ENCODE assay signal across 14 cellular contexts in the genomic region with DNA sequence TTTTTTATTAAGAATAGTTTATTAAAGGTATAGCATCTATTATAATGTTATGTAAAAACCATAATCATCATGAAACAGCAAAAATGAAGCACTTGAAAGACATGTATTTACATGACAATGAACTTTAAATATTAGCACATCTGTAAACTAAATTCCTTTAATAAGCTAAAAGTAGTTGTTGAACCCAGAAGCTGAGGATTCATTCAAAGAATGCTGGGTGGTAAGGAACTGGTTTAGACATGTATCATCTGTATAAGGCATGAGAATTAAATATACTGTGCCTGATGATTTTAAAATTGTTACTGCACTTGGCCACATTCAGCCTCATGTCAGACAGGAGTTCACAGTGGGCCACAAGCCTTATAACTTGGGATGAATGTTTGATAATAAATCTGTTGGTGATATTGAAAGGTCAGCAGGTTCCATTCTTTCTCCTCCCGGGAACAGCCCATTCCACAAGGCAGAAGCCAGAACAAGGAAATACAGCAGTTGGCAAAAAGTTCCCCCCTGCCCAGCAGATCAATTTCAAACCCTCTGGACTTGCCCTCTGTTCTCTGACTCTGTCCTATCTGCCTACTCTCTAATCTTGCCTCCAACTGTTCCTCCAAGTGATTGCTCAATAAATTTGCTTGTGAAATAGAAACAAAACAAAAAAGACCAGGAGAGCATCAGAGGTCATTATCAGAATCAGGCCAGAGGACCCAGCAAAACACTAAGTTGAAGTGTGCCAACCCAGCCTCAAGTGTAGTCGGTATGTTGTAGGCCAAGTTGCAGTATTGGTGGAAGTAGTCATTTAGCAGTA. TPM values are rescaled to one million over a fixed set of nuclear protein-coding genes. Genes with fewer than 3 reads are reported as not detected.
DNase-seq lines count a peak whose midpoint lies in the region; ATAC-seq, FAIRE-seq and TF ChIP-seq lines count a peak whose summit lies in the region.
"Had no signal": no experiment of that assay in that cellular context is flagged by ENCODE, and none has a peak within 500 bp of the region (broad histone marks: within the 10 kb centered on the region; RNA-seq: fewer than 3 reads in every experiment).

No MANE protein-coding gene starts in this region.

- H3K27ac ChIP-seq in PC-9 (peak overlapping the region; percentile 24; the same call in 1 of the 2 replicates), pancreas (peak overlapping the region in 1 of 4 donors; percentile 19)
- H3K27ac ChIP-seq: HL-60 had no signal

- peak; percentile 56 to 82 (median 72) for ATAC-seq in pancreas

- no peak for FAIRE-seq in pancreas (lab: Jason Lieb, UNC)

- H4K20me1 ChIP-seq in PC-9 (ENCODE audit: insufficient read depth) = no peaks in the 10 kb centered on the region

- TF ChIP-seq CTCF in PC-9 (conservative IDR thresholded peaks at IDR 0.05) (no peak), fibroblast of the aortic adventitia (IDR thresholded peaks at IDR 0.05; ENCODE audit: insufficient read depth, low read length) (no peak), pancreas (IDR thresholded peaks at IDR 0.05) (no peak)

- whole genome bisulfite sequencing in pancreas, 2 donors = 38 to 45% methylated on average over 2 of the region's 2 CpGs

- no peak overlapping the region for H2AFZ ChIP-seq in PC-9

- H3K4me2 ChIP-seq in PC-9 = 0 out of 2 replicates have a peak overlapping the region, but pooled peaks have one; percentile 7

- no peaks in the 10 kb centered on the region for H3K9me2 ChIP-seq in PC-9 (ENCODE audit: insufficient read depth)

- peaks cover 12% of the 10 kb centered on the region; the same call in 1 of the 2 replicates for H3K4me1 ChIP-seq in PC-9 (replicated peaks; ENCODE audit: insufficient read depth)
- H3K4me1 ChIP-seq in pancreas = peaks cover 10 to 18% (median 11%) of the 10 kb centered on the region in 3 donors

- no TSS peak for BruUV-seq in PC-9 (replicated peaks; lab: Mats Ljungman, UMichigan)

- no peaks in the 10 kb centered on the region for H3K36me3 ChIP-seq in PC-9 (ENCODE audit: low read depth)
- no peaks in the 10 kb centered on the region for H3K36me3 ChIP-seq in pancreas

- POLR2A ChIA-PET in PC-9 (lab: Charles Lee; ENCODE audit: unreplicated experiment) = no interaction called here

- CTCF ChIA-PET in PC-9 (lab: Charles Lee) = interaction anchor here (0.6 kb wide), 1 partner anchor 678 kb away, joined by 7 read pairs; no protein-coding TSS in a partner anchor

- no peaks in the 10 kb centered on the region for H3K79me2 ChIP-seq in PC-9 (ENCODE audit: low read depth)

- H3F3A ChIP-seq in PC-9 (ENCODE audit: insufficient read depth, low read depth) = peaks cover 4% of the 10 kb centered on the region; the same call in 1 of the 2 replicates

- H3K4me3 ChIP-seq in PC-9 (no peak overlapping the region), fibroblast of the aortic adventitia (ENCODE audit: low read depth, low read length) (no peak overlapping the region), pancreas (no peak overlapping the region)
- H3K4me3 ChIP-seq: testis had no signal

- intact Hi-C loops in PC-9 (cut with micrococcal nuclease; ENCODE audit: unreplicated experiment) = no loop called here
- intact Hi-C loops in pancreas (cut with DNase I) = no loop called here

- DNase-seq in CD1c-positive myeloid dendritic cell (ENCODE audit: extremely low spot score) (peak; percentile 15), PC-9 (no peak), fibroblast of the aortic adventitia (ENCODE audit: low read depth) (peak; percentile 60), pancreas (no peak), C1 segment of cervical spinal cord (lab: John Stamatoyannopoulos, UW) (no peak), NCI-H82 treated with DMSO at 0.1 percent for 48 hours (lab: John Stamatoyannopoulos, UW; ENCODE audit: unreplicated experiment) (no peak), NCI-H345 (lab: John Stamatoyannopoulos, UW) (no peak), AG08396 (ENCODE audit: low spot score) (no peak)
- DNase-seq: activated CD4-positive, alpha-beta T cell treated with anti-CD3 and anti-CD28 coated beads, Interleukin-2, amount 50 U/mL, for 4 hours; cerebellar nuclear complex; NCI-H2029 treated with DMSO at 0.1 percent for 48 hours; SHP77 treated with DMSO at 0.1 percent for 48 hours; testis had no signal

- no peaks in the 10 kb centered on the region for H3K9me3 ChIP-seq in PC-9 (ENCODE audit: insufficient read depth, low read depth)
- H3K9me3 ChIP-seq in pancreas = no peaks in the 10 kb centered on the region
- H3K9me3 ChIP-seq: testis had no signal

- no peaks in the 10 kb centered on the region for H3K27me3 ChIP-seq in PC-9 (ENCODE audit: insufficient read depth, low read depth)
- no peaks in the 10 kb centered on the region for H3K27me3 ChIP-seq in pancreas
- H3K27me3 ChIP-seq: testis had no signal

RNA-seq across cellular contexts. Expression of gene TEX264, which starts 49.8 kb away (rescaled TPM):
- total RNA-seq in PC-9 (2021) (44.3 and 53.0 TPM in 2 replicates), fibroblast of the aortic adventitia (ENCODE audit: low replicate concordance) (20.4 and 38.7 TPM in 2 replicates), pancreas (10 to 100 TPM; 20.9 to 31.0 (median 22.9) TPM)
- polyA plus RNA-seq in pancreas = 10 to 100 TPM; 45.2 to 59.3 TPM

Comparison
In these comparisons a context has a peak if more than half of its experiments do, and no peak if none do; other contexts are left out.
1. DNase-seq: peak in CD1c-positive myeloid dendritic cell (single experiment) and fibroblast of the aortic adventitia (single experiment); none in PC-9 (0 of 2), pancreas (0 of 6), C1 segment of cervical spinal cord (0 of 14), NCI-H82 treated with DMSO at 0.1 percent for 48 hours (single experiment), NCI-H345 (single experiment) and AG08396 (single experiment).